28 cellular contexts compared by ENCODE assay signal in genomic region chr1:168763031-168763430, GRCh38. TPM values are rescaled to one million over a fixed set of nuclear protein-coding genes. Genes with fewer than 3 reads are reported as not detected.
A peak's percentile ranks its signal among the peaks of the same experiment; 100 is the strongest.
DNase-seq lines count a peak whose midpoint lies in the region; ATAC-seq and TF ChIP-seq lines count a peak whose summit lies in the region.
"Had no signal": no experiment of that assay in that cellular context is flagged by ENCODE, and none has a peak within 500 bp of the region (broad histone marks: within the 10 kb centered on the region; RNA-seq: fewer than 3 reads in every experiment).

No MANE protein-coding gene starts in this region.

- POLR2A ChIA-PET in RWPE1 (lab: Yijun Ruan, JAX; ENCODE audit: low non-redundant PET) = no interaction called here

- ATAC-seq in foreskin keratinocyte (peak; percentile 100), GM19324 (IDR thresholded peaks at IDR 0.05; ENCODE audit: low FRiP score, unreplicated experiment) (no peak)
- ATAC-seq: PC-3 had no signal

- H3K4me1 ChIP-seq in foreskin keratinocyte = no peaks in the 10 kb centered on the region

- CTCF ChIA-PET in RWPE1 (lab: Yijun Ruan, JAX) = interaction anchor here (0.5 kb wide), 1 partner anchor 537 kb away, joined by 3 read pairs; no protein-coding TSS in a partner anchor

- peak; percentile 21 to 26 for DNase-seq in activated T-cell treated with anti-CD3 and anti-CD28 coated beads, Interleukin-2, amount 50 U/mL, for 48 hours
- DNase-seq in activated T-cell treated with anti-CD3 and anti-CD28 coated beads, Interleukin-2, amount 50 U/mL, for 1 hour = no peak
- DNase-seq in RWPE1 (ENCODE audit: low spot score) (peak; percentile 69), foreskin keratinocyte (peak; percentile 80 to 85), GOT3 (lab: John Stamatoyannopoulos, UW) (no peak), hippocampal formation (lab: John Stamatoyannopoulos, UW) (no peak)
- peak; percentile 36 for DNase-seq in stimulated activated CD4-positive, alpha-beta T cell treated with anti-CD3 and anti-CD28 coated beads, Interleukin-4, amount 100 ng/mL, for 24 hours
- DNase-seq: ACHN; activated CD4-positive, alpha-beta T cell treated with anti-CD3 and anti-CD28 coated beads, Interleukin-2, amount 50 U/mL, for 1 hour; activated effector memory CD4-positive, alpha-beta T cell treated with anti-CD3 and anti-CD28 coated beads, Interleukin-2, amount 50 U/mL, for 16 hours; cerebellar nuclear complex; DMS53; NCI-H1092; NCI-H1694 treated with DMSO at 0.1 percent for 48 hours; NCI-H2171 treated with DMSO at 0.1 percent for 48 hours; NCI-H524; ovary; PC-3; Right ventricle myocardium superior; substantia nigra; upper lobe of left lung had no signal

- no peaks in the 10 kb centered on the region for H3K27me3 ChIP-seq in foreskin keratinocyte
- H3K27me3 ChIP-seq: BLaER1, ovary, right atrium auricular region, upper lobe of left lung had no signal

- H3K27ac ChIP-seq in RWPE1 (no peak overlapping the region), foreskin keratinocyte (no peak overlapping the region)
- H3K27ac ChIP-seq: BLaER1, ovary, right atrium auricular region, upper lobe of left lung had no signal

- TF ChIP-seq CTCF in RWPE1 (conservative IDR thresholded peaks at IDR 0.05; ENCODE audit: low read depth) (no peak), foreskin keratinocyte (conservative IDR thresholded peaks at IDR 0.05) (no peak)

RNA-seq across cellular contexts. Expression of gene DPT, which starts 34.0 kb away (rescaled TPM):
- not detected in 2 replicates for total RNA-seq in foreskin keratinocyte
- polyA plus RNA-seq in foreskin keratinocyte = not detected in 2 replicates
- total RNA-seq: endothelial cell of umbilical vein, G401, HT-29, PC-3 had no signal
- polyA plus RNA-seq: endothelial cell of umbilical vein, neural cell had no signal

Comparison
In these comparisons a context has a peak if more than half of its experiments do, and no peak if none do; other contexts are left out.
1. DNase-seq: peak in activated T-cell treated with anti-CD3 and anti-CD28 coated beads, Interleukin-2, amount 50 U/mL, for 48 hours (2 of 2), RWPE1 (single experiment), foreskin keratinocyte (2 of 2) and stimulated activated CD4-positive, alpha-beta T cell treated with anti-CD3 and anti-CD28 coated beads, Interleukin-4, amount 100 ng/mL, for 24 hours (single experiment); none in activated T-cell treated with anti-CD3 and anti-CD28 coated beads, Interleukin-2, amount 50 U/mL, for 1 hour (single experiment), GOT3 (single experiment) and hippocampal formation (0 of 2).